ENCODE assay signal across 20 cellular contexts in the genomic region with DNA sequence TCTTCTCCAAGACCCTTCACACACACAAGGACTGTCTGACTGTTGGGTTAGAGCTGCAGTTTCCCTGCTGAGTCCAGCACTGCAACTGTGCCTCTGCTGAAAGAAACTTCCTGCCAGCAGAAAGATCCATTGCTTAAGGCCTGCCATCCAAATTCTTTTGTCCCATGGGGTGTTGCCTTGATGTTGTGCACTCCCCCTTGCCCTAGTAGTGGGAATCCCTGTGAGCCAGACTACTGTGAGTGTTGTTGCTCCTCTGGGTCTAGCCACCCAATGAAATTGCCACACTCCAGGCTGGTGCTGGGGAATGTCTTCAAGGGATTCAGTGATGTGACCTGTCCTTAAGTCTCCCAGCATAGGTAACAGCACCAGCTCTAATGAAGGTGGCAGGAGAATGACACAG.
A peak's percentile ranks its signal among the peaks of the same experiment; 100 is the strongest.
DNase-seq lines count a peak whose midpoint lies in the region; ATAC-seq lines count a peak whose summit lies in the region.
"Had no signal": no experiment of that assay in that cellular context is flagged by ENCODE, and none has a peak within 500 bp of the region (broad histone marks: within the 10 kb centered on the region; RNA-seq: fewer than 3 reads in every experiment).

No MANE protein-coding gene starts in this region.

- no peak overlapping the region for H3K9ac ChIP-seq in neuronal stem cell (ENCODE audit: low read depth, low read length, poor library complexity)
- H3K9ac ChIP-seq: BLaER1 had no signal

- no peak overlapping the region for H2BK15ac ChIP-seq in neuronal stem cell (ENCODE audit: low read length)

- no peaks in the 10 kb centered on the region for H3K27me3 ChIP-seq in neuronal stem cell (ENCODE audit: control insufficient read depth in 3 of 3, insufficient read depth in 3 of 3, low read depth in 1 of 3, low read length in 3 of 3)
- H3K27me3 ChIP-seq: BE2C, BLaER1 had no signal

- H2BK12ac ChIP-seq in neuronal stem cell (ENCODE audit: low read length) = no peak overlapping the region

- no peak overlapping the region for H3K23ac ChIP-seq in neuronal stem cell (ENCODE audit: low read depth, low read length, poor library complexity)

- no peaks in the 10 kb centered on the region for H3K9me3 ChIP-seq in neuronal stem cell (replicated peaks in 1 of 2; ENCODE audit: control insufficient read depth in 2 of 2, insufficient read depth in 1 of 2, low read depth in 1 of 2, low read length in 2 of 2)
- H3K9me3 ChIP-seq: BE2C, BLaER1 had no signal

- intact Hi-C loops in sciatic nerve (cut with DNase I) = no loop called here

- no peak overlapping the region for H3K27ac ChIP-seq in neuronal stem cell (replicated peaks; ENCODE audit: low read length)
- H3K27ac ChIP-seq: BLaER1 had no signal

- no peak overlapping the region for H3K18ac ChIP-seq in neuronal stem cell (ENCODE audit: low read length)

- H3K4me3 ChIP-seq in neuronal stem cell (ENCODE audit: low read length in 2 of 2) = no peak overlapping the region
- H3K4me3 ChIP-seq: BLaER1, GM12878 had no signal

- H3K4me1 ChIP-seq in neuronal stem cell (ENCODE audit: control insufficient read depth in 2 of 2, insufficient read depth in 1 of 2, low read depth in 1 of 2, low read length in 2 of 2) = peaks cover 0 to 3% of the 10 kb centered on the region in 2 donors
- H3K4me1 ChIP-seq: BE2C, BLaER1 had no signal

- H3K79me1 ChIP-seq in neuronal stem cell (ENCODE audit: low read depth, low read length) = no peaks in the 10 kb centered on the region

- peak overlapping the region; percentile 4 for H3K14ac ChIP-seq in neuronal stem cell (ENCODE audit: low read length)

- H4K91ac ChIP-seq in neuronal stem cell (ENCODE audit: low read depth, low read length, poor library complexity) = no peak overlapping the region

- no peaks in the 10 kb centered on the region for H3K36me3 ChIP-seq in neuronal stem cell (replicated peaks in 1 of 2; ENCODE audit: control insufficient read depth in 2 of 2, insufficient read depth in 2 of 2, low read length in 2 of 2)
- H3K36me3 ChIP-seq: BE2C, BLaER1 had no signal

- H2BK5ac ChIP-seq in neuronal stem cell (ENCODE audit: low read length) = no peak overlapping the region

- ATAC-seq in sciatic nerve (peak; percentile 17), HG03159 (IDR thresholded peaks at IDR 0.05; ENCODE audit: unreplicated experiment) (no peak)
- ATAC-seq: GM12878 had no signal

- H4K8ac ChIP-seq in neuronal stem cell (ENCODE audit: low read depth, low read length) = no peak overlapping the region

- no peak for DNase-seq in neuronal stem cell (ENCODE audit: low spot score)
- DNase-seq in sciatic nerve (ENCODE audit: low spot score) = no peak
- no peak for DNase-seq in activated CD4-positive, CD25-positive, alpha-beta regulatory T cell treated with anti-CD3 and anti-CD28 coated beads, Interleukin-2, amount 50 U/mL, for 72 hours
- no peak for DNase-seq in D341Med (ENCODE audit: low spot score)
- DNase-seq: 8988T; ACHN; BE2C; C1 segment of cervical spinal cord; CD4-positive, CD25-positive, alpha-beta regulatory T cell; CD8-positive, alpha-beta memory T cell; COR-L47; DMS153; DMS53; DMS79; DND-41; EL; GDM1 had no signal

- peak overlapping the region; percentile 42 for H2AFZ ChIP-seq in neuronal stem cell (ENCODE audit: low read length)

- H2AK5ac ChIP-seq in neuronal stem cell (ENCODE audit: low read depth, low read length) = no peak overlapping the region

- H2BK120ac ChIP-seq in neuronal stem cell (ENCODE audit: low read depth, low read length) = no peak overlapping the region

- H3K4me2 ChIP-seq in neuronal stem cell (ENCODE audit: insufficient read depth, low read length, poor library complexity, severe bottlenecking) = no peak overlapping the region
- H3K4me2 ChIP-seq: BLaER1 had no signal

- H3K4ac ChIP-seq in neuronal stem cell (ENCODE audit: low read length) = no peak overlapping the region
